16 cellular contexts compared by ENCODE assay signal in genomic region chr2:98683728-98684127, GRCh38. TPM values are rescaled to one million over a fixed set of nuclear protein-coding genes. Genes with fewer than 3 reads are reported as not detected.
DNase-seq lines count a peak whose midpoint lies in the region; ATAC-seq and TF ChIP-seq lines count a peak whose summit lies in the region.
"Had no signal": no experiment of that assay in that cellular context is flagged by ENCODE, and none has a peak within 500 bp of the region (broad histone marks: within the 10 kb centered on the region; RNA-seq: fewer than 3 reads in every experiment).

No MANE protein-coding gene starts in this region.

- peaks cover 31% of the 10 kb centered on the region for H3K36me3 Mint-ChIP-seq in activated T-cell treated with anti-CD3 and anti-CD28 coated beads, Interleukin-2, amount 50 U/mL, for 24 hours (ENCODE audit: low read depth)
- H3K36me3 Mint-ChIP-seq in CD4-positive, alpha-beta T cell (ENCODE audit: low read depth): peaks cover 67% of the 10 kb centered on the region
- H3K36me3 Mint-ChIP-seq in activated T-helper 1 cell treated with anti-CD3 and anti-CD28 coated beads, Interleukin-12 subunit alpha, Interleukin-12 subunit beta, Interleukin-2, Interleukin-4 antibody, amounts not matched to agents 30 ng/mL and 10 ng/mL and 1 ng/mL, durations not matched to agents 14 hours and 24 hours and 36 hours (ENCODE audit: low read depth): peaks cover 22% of the 10 kb centered on the region
- peaks cover 0 to 48% (median 18%) of the 10 kb centered on the region in 3 donors for H3K36me3 Mint-ChIP-seq in naive thymus-derived CD8-positive, alpha-beta T cell

- H3K4me1 ChIP-seq in tibial nerve: no peaks in the 10 kb centered on the region

- CTCF ChIA-PET in CD4-positive, alpha-beta T cell (lab: Charles Lee): interaction anchor here (0.7 to 1.2 kb wide), 2 partner anchors 34 to 48 kb away, joined by 3 read pairs; no protein-coding TSS in a partner anchor

- no peak for ATAC-seq in CD4-positive, alpha-beta T cell (ENCODE audit: poor library complexity)
- ATAC-seq in naive thymus-derived CD8-positive, alpha-beta T cell: no peak

- TF ChIP-seq POLR2A in tibial nerve (IDR thresholded peaks at IDR 0.05): no peak

- POLR2A ChIA-PET in CD4-positive, alpha-beta T cell (lab: Charles Lee): interaction anchor here (1.2 to 2.0 kb wide), 2 partner anchors 11 to 21 kb away, joined by 3 to 7 read pairs; no protein-coding TSS in a partner anchor
- POLR2A ChIA-PET in naive thymus-derived CD8-positive, alpha-beta T cell (lab: Charles Lee): interaction anchor here (0.9 kb wide), 1 partner anchor 41 kb away, joined by 3 read pairs; no protein-coding TSS in a partner anchor

- DNase-seq in activated T-cell treated with anti-CD3 and anti-CD28 coated beads, Interleukin-2, amount 50 U/mL, for 24 hours: no peak
- DNase-seq in activated T-cell treated with anti-CD3 and anti-CD28 coated beads, Interleukin-2, amount 50 U/mL, for 48 hours: no peak
- DNase-seq in CD4-positive, alpha-beta T cell: no peak
- DNase-seq in activated T-helper 1 cell treated with anti-CD3 and anti-CD28 coated beads, Interleukin-12 subunit alpha, Interleukin-12 subunit beta, Interleukin-2, Interleukin-4 antibody, amounts not matched to agents 30 ng/mL and 10 ng/mL and 1 ng/mL, durations not matched to agents 14 hours and 24 hours and 36 hours (ENCODE audit: low spot score): no peak
- no peak for DNase-seq in naive thymus-derived CD8-positive, alpha-beta T cell
- DNase-seq in NCI-H82 treated with DMSO at 0.1 percent for 48 hours (lab: John Stamatoyannopoulos, UW; ENCODE audit: unreplicated experiment) (no peak), activated gamma-delta T cell treated with Interleukin-2 at 50 U/mL for 16 hours (no peak), tibial nerve (ENCODE audit: low spot score in 2 of 2) (no peak)
- DNase-seq: DMS79 treated with DMSO at 0.1 percent for 48 hours, GM23248, Kasumi-1, NCI-H1930, NCI-H2171, NCI-H510A, NCI-H82 had no signal

- H3K4me3 Mint-ChIP-seq in activated T-cell treated with anti-CD3 and anti-CD28 coated beads, Interleukin-2, amount 50 U/mL, for 24 hours: no peak overlapping the region
- peak overlapping the region; percentile 3 for H3K4me3 Mint-ChIP-seq in CD4-positive, alpha-beta T cell
- H3K4me3 Mint-ChIP-seq in activated T-helper 1 cell treated with anti-CD3 and anti-CD28 coated beads, Interleukin-12 subunit alpha, Interleukin-12 subunit beta, Interleukin-2, Interleukin-4 antibody, amounts not matched to agents 30 ng/mL and 10 ng/mL and 1 ng/mL, durations not matched to agents 14 hours and 24 hours and 36 hours: no peak overlapping the region
- H3K4me3 Mint-ChIP-seq in naive thymus-derived CD8-positive, alpha-beta T cell: peak overlapping the region in 4 of 10 donors; percentile 2 to 43 (median 26)

- H3K36me3 ChIP-seq in tibial nerve: no peaks in the 10 kb centered on the region

- intact Hi-C loops in CD4-positive, alpha-beta T cell (cut with DNase I, micrococcal nuclease): no loop called here
- intact Hi-C loops in activated T-helper 1 cell treated with anti-CD3 and anti-CD28 coated beads, Interleukin-12 subunit alpha, Interleukin-12 subunit beta, Interleukin-2, Interleukin-4 antibody, amounts not matched to agents 30 ng/mL and 10 ng/mL and 1 ng/mL, durations not matched to agents 14 hours and 24 hours and 36 hours (cut with micrococcal nuclease): no loop called here

- no peaks in the 10 kb centered on the region for H3K9me3 ChIP-seq in CD4-positive, alpha-beta T cell (ENCODE audit: control insufficient read depth, low read length)
- H3K9me3 ChIP-seq in tibial nerve: no peaks in the 10 kb centered on the region

- H3K4me1 Mint-ChIP-seq in activated T-cell treated with anti-CD3 and anti-CD28 coated beads, Interleukin-2, amount 50 U/mL, for 24 hours (ENCODE audit: low read depth): peaks cover 77% of the 10 kb centered on the region
- peaks cover 79% of the 10 kb centered on the region for H3K4me1 Mint-ChIP-seq in CD4-positive, alpha-beta T cell (ENCODE audit: low read depth)
- H3K4me1 Mint-ChIP-seq in activated T-helper 1 cell treated with anti-CD3 and anti-CD28 coated beads, Interleukin-12 subunit alpha, Interleukin-12 subunit beta, Interleukin-2, Interleukin-4 antibody, amounts not matched to agents 30 ng/mL and 10 ng/mL and 1 ng/mL, durations not matched to agents 14 hours and 24 hours and 36 hours (ENCODE audit: low read depth): peaks cover 35% of the 10 kb centered on the region
- H3K4me1 Mint-ChIP-seq in naive thymus-derived CD8-positive, alpha-beta T cell: peaks cover 26 to 75% (median 74%) of the 10 kb centered on the region in 4 donors

- 74 to 82% methylated on average over 5 of the region's 5 CpGs for WGBS in tibial nerve, 2 donors

- H3K27me3 Mint-ChIP-seq in activated T-cell treated with anti-CD3 and anti-CD28 coated beads, Interleukin-2, amount 50 U/mL, for 24 hours: no peaks in the 10 kb centered on the region
- H3K27me3 Mint-ChIP-seq in CD4-positive, alpha-beta T cell: no peaks in the 10 kb centered on the region
- no peaks in the 10 kb centered on the region for H3K27me3 Mint-ChIP-seq in activated T-helper 1 cell treated with anti-CD3 and anti-CD28 coated beads, Interleukin-12 subunit alpha, Interleukin-12 subunit beta, Interleukin-2, Interleukin-4 antibody, amounts not matched to agents 30 ng/mL and 10 ng/mL and 1 ng/mL, durations not matched to agents 14 hours and 24 hours and 36 hours (ENCODE audit: insufficient read depth)
- no peaks in the 10 kb centered on the region for H3K27me3 Mint-ChIP-seq in naive thymus-derived CD8-positive, alpha-beta T cell

- H3K9me3 Mint-ChIP-seq in activated T-cell treated with anti-CD3 and anti-CD28 coated beads, Interleukin-2, amount 50 U/mL, for 24 hours: peaks cover 14% of the 10 kb centered on the region
- H3K9me3 Mint-ChIP-seq in CD4-positive, alpha-beta T cell: no peaks in the 10 kb centered on the region
- no peaks in the 10 kb centered on the region for H3K9me3 Mint-ChIP-seq in activated T-helper 1 cell treated with anti-CD3 and anti-CD28 coated beads, Interleukin-12 subunit alpha, Interleukin-12 subunit beta, Interleukin-2, Interleukin-4 antibody, amounts not matched to agents 30 ng/mL and 10 ng/mL and 1 ng/mL, durations not matched to agents 14 hours and 24 hours and 36 hours
- H3K9me3 Mint-ChIP-seq in naive thymus-derived CD8-positive, alpha-beta T cell: peaks cover 0 to 3% (median 0%) of the 10 kb centered on the region in 9 donors

- TF ChIP-seq EP300 in tibial nerve (IDR thresholded peaks at IDR 0.05): no peak

- H3K4me3 ChIP-seq in tibial nerve: no peak overlapping the region
- H3K4me3 ChIP-seq: GM23248 had no signal

- H3K27ac Mint-ChIP-seq in activated T-cell treated with anti-CD3 and anti-CD28 coated beads, Interleukin-2, amount 50 U/mL, for 24 hours: peak overlapping the region; percentile 31
- peak overlapping the region; percentile 92 for H3K27ac Mint-ChIP-seq in CD4-positive, alpha-beta T cell
- peak overlapping the region; percentile 40 for H3K27ac Mint-ChIP-seq in activated T-helper 1 cell treated with anti-CD3 and anti-CD28 coated beads, Interleukin-12 subunit alpha, Interleukin-12 subunit beta, Interleukin-2, Interleukin-4 antibody, amounts not matched to agents 30 ng/mL and 10 ng/mL and 1 ng/mL, durations not matched to agents 14 hours and 24 hours and 36 hours
- H3K27ac Mint-ChIP-seq in naive thymus-derived CD8-positive, alpha-beta T cell: peak overlapping the region; percentile 64 to 88 (median 84)

- H3K27ac ChIP-seq in CD4-positive, alpha-beta T cell (ENCODE audit: low read depth, low read length): no peak overlapping the region
- no peak overlapping the region for H3K27ac ChIP-seq in tibial nerve
- H3K27ac ChIP-seq: C4-2B, GM23248 had no signal

- no peak for TF ChIP-seq CTCF in CD4-positive, alpha-beta T cell (IDR thresholded peaks at IDR 0.05)
- TF ChIP-seq CTCF in tibial nerve (IDR thresholded peaks at IDR 0.05): no peak

- no peaks in the 10 kb centered on the region for H3K27me3 ChIP-seq in CD4-positive, alpha-beta T cell (ENCODE audit: control insufficient read depth, insufficient read depth, low read length)
- H3K27me3 ChIP-seq in tibial nerve: no peaks in the 10 kb centered on the region

RNA-seq across cellular contexts. Expression of gene MGAT4A, which starts 47.2 kb away (rescaled TPM):
- total RNA-seq in CD4-positive, alpha-beta T cell: 100 to 1,000 TPM; 200 to 204 TPM
- 47.0 and 49.7 TPM in 2 replicates for total RNA-seq in activated T-helper 1 cell treated with anti-CD3 and anti-CD28 coated beads, Interleukin-12 subunit alpha, Interleukin-12 subunit beta, Interleukin-2, Interleukin-4 antibody, amounts not matched to agents 30 ng/mL and 10 ng/mL and 1 ng/mL, durations not matched to agents 14 hours and 24 hours and 36 hours
- total RNA-seq in naive thymus-derived CD8-positive, alpha-beta T cell: 100 to 1,000 TPM; 291 to 295 TPM
- 100 to 1,000 TPM; 285 to 350 (median 310) TPM for polyA plus RNA-seq in naive thymus-derived CD8-positive, alpha-beta T cell
- total RNA-seq in tibial nerve: 10 to 100 TPM; 12.6 to 50.0 (median 16.1) TPM
- polyA plus RNA-seq: GM23248 had no signal

Comparison
In these comparisons a context has a peak if more than half of its experiments do, and no peak if none do; other contexts are left out.
1. H3K27ac Mint-ChIP-seq: peak in every context shown above with its lines; median percentile 92 in CD4-positive, alpha-beta T cell; 84 in naive thymus-derived CD8-positive, alpha-beta T cell; 40 in activated T-helper 1 cell treated with anti-CD3 and anti-CD28 coated beads, Interleukin-12 subunit alpha, Interleukin-12 subunit beta, Interleukin-2, Interleukin-4 antibody, amounts not matched to agents 30 ng/mL and 10 ng/mL and 1 ng/mL, durations not matched to agents 14 hours and 24 hours and 36 hours; 31 in activated T-cell treated with anti-CD3 and anti-CD28 coated beads, Interleukin-2, amount 50 U/mL, for 24 hours.